Comparison of ENCODE assay signal across 1 cellular context in genomic region chr15:37934340-37934739, GRCh38.
TF ChIP-seq lines count a peak whose summit lies in the region.

TSS of gene TMCO5A (plus strand) at chr15:37934640. CDS start at chr15:37936324, 1,684 bp downstream.

TF ChIP-seq in IMR-90, 13 proteins besides CTCF, POLR2A, EP300 and RAD21:
- no peak for TF ChIP-seq MAFK (IDR thresholded peaks at IDR 0.05; ENCODE audit: low read depth, low read length)
- no peak for TF ChIP-seq SMC3 (IDR thresholded peaks at IDR 0.05; ENCODE audit: low read depth, low read length)
- TF ChIP-seq USF2 (IDR thresholded peaks at IDR 0.05; ENCODE audit: low read depth, low read length): no peak
- no peak for TF ChIP-seq MXI1 (IDR thresholded peaks at IDR 0.05; ENCODE audit: borderline replicate concordance, low read depth, low read length)
- no peak for TF ChIP-seq MAZ (IDR thresholded peaks at IDR 0.05; ENCODE audit: borderline replicate concordance, low read depth, low read length)
- no peak for TF ChIP-seq CEBPB (IDR thresholded peaks at IDR 0.05; ENCODE audit: low read depth, low read length)
- no peak for TF ChIP-seq FOS (IDR thresholded peaks at IDR 0.05; ENCODE audit: low read depth, low read length)
